ENCODE assay signal across 23 cellular contexts in genomic region chr1:59901770-59902388, GRCh38. TPM values are rescaled to one million over a fixed set of nuclear protein-coding genes. Genes with fewer than 3 reads are reported as not detected.
"Had no signal": no experiment of that assay in that cellular context is flagged by ENCODE, and none has a peak within 500 bp of the region (broad histone marks: within the 10 kb centered on the region; RNA-seq: fewer than 3 reads in every experiment).

No MANE protein-coding gene starts in this region.

- H3K27ac Mint-ChIP-seq: activated CD4-positive, alpha-beta memory T cell treated with anti-CD3 and anti-CD28 coated beads, Interleukin-2, amount 10 ng/mL, durations not matched to agents 7 days and 5 days; activated CD4-positive, alpha-beta T cell treated with anti-CD3 and anti-CD28 coated beads for 36 hours; activated naive CD4-positive, alpha-beta T cell treated with anti-CD3 and anti-CD28 coated beads, Interleukin-2, amount 50 U/mL, for 24 hours; activated T-cell treated with anti-CD3 and anti-CD28 coated beads, Interleukin-2, amount 50 U/mL, for 24 hours; brain; effector memory CD8-positive, alpha-beta T cell; natural killer cell treated with Interleukin-12 subunit alpha and Interleukin-12 subunit beta and Interleukin-15 and Interleukin-18, amount 100 ng/mL, for 72 hours; progenitor cell of endocrine pancreas had no signal

- H3K4me1 Mint-ChIP-seq: activated CD4-positive, alpha-beta T cell treated with anti-CD3 and anti-CD28 coated beads for 36 hours had no signal

- H3K36me3 Mint-ChIP-seq: brain; natural killer cell treated with Interleukin-12 subunit alpha and Interleukin-12 subunit beta and Interleukin-15 and Interleukin-18, amount 100 ng/mL, for 72 hours had no signal

- FAIRE-seq: small intestine had no signal

- H3K27me3 Mint-ChIP-seq: activated CD4-positive, alpha-beta memory T cell treated with anti-CD3 and anti-CD28 coated beads, Interleukin-2, amount 10 ng/mL, durations not matched to agents 7 days and 5 days; activated naive CD4-positive, alpha-beta T cell treated with anti-CD3 and anti-CD28 coated beads, Interleukin-2, amount 50 U/mL, for 24 hours; activated T-cell treated with anti-CD3 and anti-CD28 coated beads, Interleukin-2, amount 50 U/mL, for 24 hours had no signal

- H3K36me3 ChIP-seq: WERI-Rb-1 had no signal

- H3K9me3 Mint-ChIP-seq: activated CD4-positive, alpha-beta memory T cell treated with anti-CD3 and anti-CD28 coated beads, Interleukin-2, amount 10 ng/mL, durations not matched to agents 7 days and 5 days; activated naive CD4-positive, alpha-beta T cell treated with anti-CD3 and anti-CD28 coated beads, Interleukin-2, amount 50 U/mL, for 24 hours; activated T-cell treated with anti-CD3 and anti-CD28 coated beads, Interleukin-2, amount 50 U/mL, for 24 hours; brain; effector memory CD8-positive, alpha-beta T cell; natural killer cell treated with Interleukin-12 subunit alpha and Interleukin-12 subunit beta and Interleukin-15 and Interleukin-18, amount 100 ng/mL, for 72 hours had no signal

- DNase-seq: activated CD4-positive, alpha-beta memory T cell treated with anti-CD3 and anti-CD28 coated beads, Interleukin-2, amount 10 ng/mL, durations not matched to agents 7 days and 5 days; activated CD4-positive, alpha-beta T cell treated with anti-CD3 and anti-CD28 coated beads for 36 hours; activated effector memory CD4-positive, alpha-beta T cell treated with anti-CD3 and anti-CD28 coated beads, Interleukin-2, amount 50 U/mL, for 16 hours; activated T-cell treated with anti-CD3 and anti-CD28 coated beads, Interleukin-2, amount 50 U/mL, for 24 hours; amniotic stem cell; cortex of kidney; effector memory CD8-positive, alpha-beta T cell; foreskin melanocyte; left colon; mesenchymal stem cell; occipital lobe; right cardiac atrium; small intestine; stimulated activated CD4-positive, alpha-beta T cell treated with anti-CD3 and anti-CD28 coated beads, Interleukin-4, amount 100 ng/mL, for 4 hours; stimulated activated CD8-positive, alpha-beta memory T cell treated with anti-CD3 and anti-CD28 coated beads, Interleukin-4, amount 100 ng/mL, for 48 hours; stimulated activated naive CD4-positive, alpha-beta T cell treated with Interleukin-2 at 50 U/mL for 16 hours; trophoblast cell; WERI-Rb-1 had no signal

- H3K4me3 Mint-ChIP-seq: activated CD4-positive, alpha-beta memory T cell treated with anti-CD3 and anti-CD28 coated beads, Interleukin-2, amount 10 ng/mL, durations not matched to agents 7 days and 5 days; activated CD4-positive, alpha-beta T cell treated with anti-CD3 and anti-CD28 coated beads for 36 hours; activated naive CD4-positive, alpha-beta T cell treated with anti-CD3 and anti-CD28 coated beads, Interleukin-2, amount 50 U/mL, for 24 hours; activated T-cell treated with anti-CD3 and anti-CD28 coated beads, Interleukin-2, amount 50 U/mL, for 24 hours; brain; effector memory CD8-positive, alpha-beta T cell; natural killer cell treated with Interleukin-12 subunit alpha and Interleukin-12 subunit beta and Interleukin-15 and Interleukin-18, amount 100 ng/mL, for 72 hours had no signal

- H3K27ac ChIP-seq: epithelial cell of prostate, WERI-Rb-1 had no signal

RNA-seq across cellular contexts. Expression of gene CYP2J2, which starts 24.7 kb away (rescaled TPM):
- total RNA-seq: natural killer cell treated with Interleukin-12 subunit alpha and Interleukin-12 subunit beta and Interleukin-15 and Interleukin-18, amount 100 ng/mL, for 72 hours had no signal
